1 cellular context compared by ENCODE assay signal in the genomic region with DNA sequence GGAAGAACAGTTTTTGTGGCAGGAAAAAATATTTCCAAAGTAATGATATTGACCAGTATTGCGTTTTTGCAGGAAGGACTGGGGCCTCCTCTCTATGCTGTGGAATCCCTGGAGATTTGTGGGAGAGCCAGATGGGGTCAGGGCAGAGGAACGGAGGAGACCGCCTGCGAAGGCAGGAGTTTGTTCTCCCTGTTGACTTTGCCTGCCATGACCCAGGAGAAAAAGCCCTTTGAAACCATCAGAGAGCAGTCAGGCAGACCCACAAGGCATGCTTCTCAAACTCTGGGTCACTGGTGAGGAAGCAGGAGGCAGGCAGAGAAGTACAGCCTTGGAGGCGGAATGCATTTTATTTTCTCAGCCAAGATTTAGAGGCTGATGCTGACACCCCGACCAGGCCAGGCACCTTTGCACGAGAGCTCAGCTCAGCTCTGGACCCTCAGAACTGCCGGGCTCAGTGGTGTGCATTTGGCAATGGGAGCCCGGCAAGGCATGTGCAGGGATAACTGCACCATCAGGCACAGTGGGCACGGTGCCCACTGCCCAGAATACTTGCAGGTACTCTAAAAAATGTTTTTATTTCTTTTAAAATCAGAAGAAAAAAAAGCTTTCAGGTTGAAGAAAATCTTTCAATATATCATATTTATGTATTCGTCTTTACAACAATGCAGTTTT.
TF ChIP-seq lines count a peak whose summit lies in the region.

No MANE protein-coding gene starts in this region.

TF ChIP-seq in HepG2, 621 proteins besides CTCF, POLR2A, EP300 and RAD21 (continued from another document and continues in another):
- TF ChIP-seq, protein P1, sequence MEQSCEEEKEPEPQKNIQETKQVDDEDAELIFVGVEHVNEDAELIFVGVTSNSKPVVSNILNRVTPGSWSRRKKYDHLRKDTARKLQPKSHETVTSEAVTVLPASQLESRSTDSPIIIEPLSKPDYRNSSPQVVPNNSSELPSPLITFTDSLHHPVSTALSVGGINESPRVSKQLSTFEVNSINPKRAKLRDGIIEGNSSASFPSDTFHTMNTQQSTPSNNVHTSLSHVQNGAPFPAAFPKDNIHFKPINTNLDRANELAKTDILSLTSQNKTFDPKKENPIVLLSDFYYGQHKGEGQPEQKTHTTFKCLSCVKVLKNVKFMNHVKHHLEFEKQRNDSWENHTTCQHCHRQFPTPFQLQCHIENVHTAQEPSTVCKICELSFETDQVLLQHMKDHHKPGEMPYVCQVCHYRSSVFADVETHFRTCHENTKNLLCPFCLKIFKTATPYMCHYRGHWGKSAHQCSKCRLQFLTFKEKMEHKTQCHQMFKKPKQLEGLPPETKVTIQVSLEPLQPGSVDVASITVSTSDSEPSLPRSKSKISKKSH (CRISPR knock-in tag; IDR thresholded peaks at IDR 0.05; ENCODE audit: borderline replicate concordance), result no peak
- TF ChIP-seq SOX5 (CRISPR knock-in tag; IDR thresholded peaks at IDR 0.05; ENCODE audit: borderline replicate concordance), result 0 out of 2 replicates have a peak, but pooled peaks have one; percentile 16
- peak; percentile 63; the same call in 1 of the 2 replicates for TF ChIP-seq DPF2 (CRISPR knock-in tag; IDR thresholded peaks at IDR 0.05; ENCODE audit: borderline replicate concordance, low read depth)
- TF ChIP-seq ZNF782 (CRISPR knock-in tag; IDR thresholded peaks at IDR 0.05; ENCODE audit: borderline replicate concordance), result no peak
- TF ChIP-seq ZNF263 (CRISPR knock-in tag; IDR thresholded peaks at IDR 0.05), result no peak
- no peak for TF ChIP-seq NR2C2 (CRISPR knock-in tag; IDR thresholded peaks at IDR 0.05; ENCODE audit: borderline replicate concordance)
- TF ChIP-seq HNF4G (IDR thresholded peaks at IDR 0.05; ENCODE audit: borderline replicate concordance, low read depth, low read length), result no peak
- no peak for TF ChIP-seq HNF4G (CRISPR knock-in tag; IDR thresholded peaks at IDR 0.05; ENCODE audit: borderline replicate concordance, low read depth)
- TF ChIP-seq ZBTB8A (CRISPR knock-in tag; IDR thresholded peaks at IDR 0.05; ENCODE audit: borderline replicate concordance, low read depth), result no peak
- TF ChIP-seq, protein P2, sequence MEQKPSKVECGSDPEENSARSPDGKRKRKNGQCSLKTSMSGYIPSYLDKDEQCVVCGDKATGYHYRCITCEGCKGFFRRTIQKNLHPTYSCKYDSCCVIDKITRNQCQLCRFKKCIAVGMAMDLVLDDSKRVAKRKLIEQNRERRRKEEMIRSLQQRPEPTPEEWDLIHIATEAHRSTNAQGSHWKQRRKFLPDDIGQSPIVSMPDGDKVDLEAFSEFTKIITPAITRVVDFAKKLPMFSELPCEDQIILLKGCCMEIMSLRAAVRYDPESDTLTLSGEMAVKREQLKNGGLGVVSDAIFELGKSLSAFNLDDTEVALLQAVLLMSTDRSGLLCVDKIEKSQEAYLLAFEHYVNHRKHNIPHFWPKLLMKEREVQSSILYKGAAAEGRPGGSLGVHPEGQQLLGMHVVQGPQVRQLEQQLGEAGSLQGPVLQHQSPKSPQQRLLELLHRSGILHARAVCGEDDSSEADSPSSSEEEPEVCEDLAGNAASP (CRISPR knock-in tag; IDR thresholded peaks at IDR 0.05; ENCODE audit: borderline replicate concordance), result peak; percentile 80; the same call in 1 of the 2 replicates
- TF ChIP-seq ELK4 (CRISPR knock-in tag; IDR thresholded peaks at IDR 0.05; ENCODE audit: borderline replicate concordance), result no peak
- TF ChIP-seq ZBTB4 (CRISPR knock-in tag; IDR thresholded peaks at IDR 0.05; ENCODE audit: borderline replicate concordance), result no peak
- TF ChIP-seq CEBPZ (IDR thresholded peaks at IDR 0.05; ENCODE audit: low read length), result no peak
- no peak; the same call in 1 of the 2 replicates for TF ChIP-seq ZNF331 (CRISPR knock-in tag; IDR thresholded peaks at IDR 0.05)
- no peak for TF ChIP-seq DDIT3 (CRISPR knock-in tag; IDR thresholded peaks at IDR 0.05)
- no peak for TF ChIP-seq SATB2 (CRISPR knock-in tag; IDR thresholded peaks at IDR 0.05)
- no peak for TF ChIP-seq KLF11 (CRISPR knock-in tag; IDR thresholded peaks at IDR 0.05)
- TF ChIP-seq KMT2B (CRISPR knock-in tag; IDR thresholded peaks at IDR 0.05), result no peak
- TF ChIP-seq E2F2 (CRISPR knock-in tag; IDR thresholded peaks at IDR 0.05; ENCODE audit: borderline replicate concordance), result no peak
- no peak for TF ChIP-seq HES4 (CRISPR knock-in tag; IDR thresholded peaks at IDR 0.05; ENCODE audit: borderline replicate concordance)
- no peak for TF ChIP-seq SETDB1 (CRISPR knock-in tag; IDR thresholded peaks at IDR 0.05; ENCODE audit: borderline replicate concordance)
- TF ChIP-seq GTF3A (CRISPR knock-in tag; conservative IDR thresholded peaks at IDR 0.05), result no peak
- TF ChIP-seq ZNF766 (CRISPR knock-in tag; IDR thresholded peaks at IDR 0.05; ENCODE audit: borderline replicate concordance), result no peak
- TF ChIP-seq IRX3 (CRISPR knock-in tag; IDR thresholded peaks at IDR 0.05; ENCODE audit: borderline replicate concordance, low read depth), result no peak
- TF ChIP-seq ZKSCAN8 (CRISPR knock-in tag; IDR thresholded peaks at IDR 0.05; ENCODE audit: borderline replicate concordance), result no peak
- TF ChIP-seq REPIN1 (CRISPR knock-in tag; IDR thresholded peaks at IDR 0.05; ENCODE audit: borderline replicate concordance, low read depth), result 0 out of 2 replicates have a peak, but pooled peaks have one; percentile 6
- TF ChIP-seq ARID3A (IDR thresholded peaks at IDR 0.05; ENCODE audit: low read depth, low read length), result no peak
- TF ChIP-seq POGZ (CRISPR knock-in tag; IDR thresholded peaks at IDR 0.05), result no peak
- no peak for TF ChIP-seq REST (IDR thresholded peaks at IDR 0.05; ENCODE audit: borderline replicate concordance in 1 of 2, low read depth in 1 of 2, low read length in 2 of 2)
- TF ChIP-seq, protein P3, sequence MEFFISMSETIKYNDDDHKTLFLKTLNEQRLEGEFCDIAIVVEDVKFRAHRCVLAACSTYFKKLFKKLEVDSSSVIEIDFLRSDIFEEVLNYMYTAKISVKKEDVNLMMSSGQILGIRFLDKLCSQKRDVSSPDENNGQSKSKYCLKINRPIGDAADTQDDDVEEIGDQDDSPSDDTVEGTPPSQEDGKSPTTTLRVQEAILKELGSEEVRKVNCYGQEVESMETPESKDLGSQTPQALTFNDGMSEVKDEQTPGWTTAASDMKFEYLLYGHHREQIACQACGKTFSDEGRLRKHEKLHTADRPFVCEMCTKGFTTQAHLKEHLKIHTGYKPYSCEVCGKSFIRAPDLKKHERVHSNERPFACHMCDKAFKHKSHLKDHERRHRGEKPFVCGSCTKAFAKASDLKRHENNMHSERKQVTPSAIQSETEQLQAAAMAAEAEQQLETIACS (CRISPR knock-in tag; IDR thresholded peaks at IDR 0.05), result no peak
- no peak for TF ChIP-seq ZFP82 (CRISPR knock-in tag; IDR thresholded peaks at IDR 0.05; ENCODE audit: borderline replicate concordance)
- no peak for TF ChIP-seq ZNF10 (CRISPR knock-in tag; IDR thresholded peaks at IDR 0.05; ENCODE audit: borderline replicate concordance, low read depth)
- no peak for TF ChIP-seq NPAS2 (CRISPR knock-in tag; IDR thresholded peaks at IDR 0.05; ENCODE audit: borderline replicate concordance)
